ENCODE assay signal across 11 cellular contexts in genomic region chr7:69624431-69624830, GRCh38.
"Had no signal": no experiment of that assay in that cellular context is flagged by ENCODE, and none has a peak within 500 bp of the region (broad histone marks: within the 10 kb centered on the region; RNA-seq: fewer than 3 reads in every experiment).

No MANE protein-coding gene starts in this region.

- FAIRE-seq: keratinocyte had no signal

- H3K9me3 ChIP-seq: gastrocnemius medialis, upper lobe of left lung had no signal

- H3K27me3 ChIP-seq: brain microvascular endothelial cell, gastrocnemius medialis, upper lobe of left lung had no signal

- ATAC-seq: activated T-cell treated with anti-CD3 and anti-CD28 coated beads, Interleukin-2, amount 50 U/mL, for 4 hours; gastrocnemius medialis; left ventricle myocardium superior had no signal

- DNase-seq: activated CD4-positive, alpha-beta memory T cell treated with anti-CD3 and anti-CD28 coated beads for 36 hours; activated effector memory CD4-positive, alpha-beta T cell treated with anti-CD3 and anti-CD28 coated beads, Interleukin-2, amount 50 U/mL, for 16 hours; activated T-cell treated with anti-CD3 and anti-CD28 coated beads, Interleukin-2, amount 50 U/mL, for 4 hours; brain microvascular endothelial cell; effector memory CD4-positive, alpha-beta T cell; gastrocnemius medialis; left ventricle myocardium superior; nephron progenitor cell; stimulated activated CD4-positive, alpha-beta T cell treated with anti-CD3 and anti-CD28 coated beads, Interleukin-4, amount 100 ng/mL, for 1 hour; upper lobe of left lung had no signal

- H3K4me3 ChIP-seq: gastrocnemius medialis, upper lobe of left lung had no signal

- H3K36me3 ChIP-seq: brain microvascular endothelial cell, gastrocnemius medialis, upper lobe of left lung had no signal

- H3K27ac ChIP-seq: brain microvascular endothelial cell, gastrocnemius medialis, upper lobe of left lung had no signal
